In genomic region chr2:156486175-156486574, GRCh38 we compare ENCODE assay signal across 20 cellular contexts. TPM values are rescaled to one million over a fixed set of nuclear protein-coding genes. Genes with fewer than 3 reads are reported as not detected.
DNase-seq lines count a peak whose midpoint lies in the region; ATAC-seq, FAIRE-seq and TF ChIP-seq lines count a peak whose summit lies in the region.
"Had no signal": no experiment of that assay in that cellular context is flagged by ENCODE, and none has a peak within 500 bp of the region (broad histone marks: within the 10 kb centered on the region; RNA-seq: fewer than 3 reads in every experiment).

No MANE protein-coding gene starts in this region.

- H3K27me3 ChIP-seq in bronchial epithelial cell (ENCODE audit: control insufficient read depth, insufficient read depth, low read length), result no peaks in the 10 kb centered on the region
- H3K27me3 ChIP-seq: colonic mucosa had no signal

- no peak overlapping the region for H3K4me3 ChIP-seq in bronchial epithelial cell (ENCODE audit: low read depth, low read length)
- H3K4me3 ChIP-seq: colonic mucosa, PC-9 had no signal

- no peak for TF ChIP-seq CTCF in bronchial epithelial cell (IDR thresholded peaks at IDR 0.05; ENCODE audit: insufficient read depth, low read length, severe bottlenecking)

- no peak for ATAC-seq in GM19397 (IDR thresholded peaks at IDR 0.05; ENCODE audit: unreplicated experiment)
- ATAC-seq in GM21360 (IDR thresholded peaks at IDR 0.05; ENCODE audit: unreplicated experiment), result no peak
- no peak for ATAC-seq in HG03520 (IDR thresholded peaks at IDR 0.05; ENCODE audit: unreplicated experiment)
- ATAC-seq: esophagus mucosa had no signal

- no peak for TF ChIP-seq POLR2A in H54 (IDR thresholded peaks at IDR 0.05; ENCODE audit: low read depth, low read length)

- FAIRE-seq in H54 (lab: Jason Lieb, UNC) (peak; percentile 98), bronchial epithelial cell (lab: Jason Lieb, UNC) (no peak)
- FAIRE-seq: D721Med, kidney had no signal

- H3K36me3 ChIP-seq in bronchial epithelial cell (ENCODE audit: control insufficient read depth, insufficient read depth, low read length), result no peaks in the 10 kb centered on the region
- H3K36me3 ChIP-seq: colonic mucosa had no signal

- DNase-seq in H54 (ENCODE audit: insufficient read length, low spot score) (peak; percentile 15), NCI-H69 (lab: John Stamatoyannopoulos, UW) (peak; percentile 5), bronchial epithelial cell (ENCODE audit: low read depth) (peak; percentile 53), myocyte (ENCODE audit: low read depth) (peak; percentile 69), middle frontal gyrus (ENCODE audit: extremely low spot score, low spot score) (no peak)
- DNase-seq: activated CD4-positive, alpha-beta memory T cell treated with anti-CD3 and anti-CD28 coated beads, Interleukin-2, amount 10 ng/mL, durations not matched to agents 7 days and 5 days; AML-193; colonic mucosa; kidney; mesendoderm; MV-4-11; NCI-H526; PC-9; stimulated activated CD4-positive, alpha-beta T cell treated with anti-CD3 and anti-CD28 coated beads, Interleukin-4, amount 100 ng/mL, for 4 hours; SW 1271 had no signal

RNA-seq across cellular contexts. Expression of gene GPD2, which starts 50.0 kb away (rescaled TPM):
- total RNA-seq in bronchial epithelial cell (52.1 and 76.9 TPM in 2 replicates), myocyte (13.2 and 23.4 TPM in 2 replicates)
- polyA plus RNA-seq in myocyte (2012), result 4.8 TPM
